Comparison of ENCODE assay signal across 7 cellular contexts in genomic region chr1:35557611-35558373, GRCh38. TPM values are rescaled to one million over a fixed set of nuclear protein-coding genes. Genes with fewer than 3 reads are reported as not detected.
A peak's percentile ranks its signal among the peaks of the same experiment; 100 is the strongest.
DNase-seq lines count a peak whose midpoint lies in the region; ATAC-seq, FAIRE-seq and TF ChIP-seq lines count a peak whose summit lies in the region.

A gene with protein sequence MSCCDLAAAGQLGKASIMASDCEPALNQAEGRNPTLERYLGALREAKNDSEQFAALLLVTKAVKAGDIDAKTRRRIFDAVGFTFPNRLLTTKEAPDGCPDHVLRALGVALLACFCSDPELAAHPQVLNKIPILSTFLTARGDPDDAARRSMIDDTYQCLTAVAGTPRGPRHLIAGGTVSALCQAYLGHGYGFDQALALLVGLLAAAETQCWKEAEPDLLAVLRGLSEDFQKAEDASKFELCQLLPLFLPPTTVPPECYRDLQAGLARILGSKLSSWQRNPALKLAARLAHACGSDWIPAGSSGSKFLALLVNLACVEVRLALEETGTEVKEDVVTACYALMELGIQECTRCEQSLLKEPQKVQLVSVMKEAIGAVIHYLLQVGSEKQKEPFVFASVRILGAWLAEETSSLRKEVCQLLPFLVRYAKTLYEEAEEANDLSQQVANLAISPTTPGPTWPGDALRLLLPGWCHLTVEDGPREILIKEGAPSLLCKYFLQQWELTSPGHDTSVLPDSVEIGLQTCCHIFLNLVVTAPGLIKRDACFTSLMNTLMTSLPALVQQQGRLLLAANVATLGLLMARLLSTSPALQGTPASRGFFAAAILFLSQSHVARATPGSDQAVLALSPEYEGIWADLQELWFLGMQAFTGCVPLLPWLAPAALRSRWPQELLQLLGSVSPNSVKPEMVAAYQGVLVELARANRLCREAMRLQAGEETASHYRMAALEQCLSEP (plus strand): TSS chr1:35557799. CDS start chr1:35558191, 392 bp downstream.

- DNase-seq in GM18507 (ENCODE audit: extremely low spot score, insufficient read length, low read depth) = peak; percentile 95
- DNase-seq in NCI-H2081 (lab: John Stamatoyannopoulos, UW) = peak; percentile 99
- peak; percentile 94 for DNase-seq in T1000 (lab: John Stamatoyannopoulos, UW)
- peak; percentile 99 for DNase-seq in astrocyte of the hippocampus (ENCODE audit: low read depth, low spot score)
- DNase-seq in hepatocyte (ENCODE audit: low spot score) = peak; percentile 98
- DNase-seq in retina = peak; percentile 100

- TF ChIP-seq CTCF in hepatocyte (IDR thresholded peaks at IDR 0.05; ENCODE audit: poor library complexity) = no peak

- H3K27me3 ChIP-seq in hepatocyte = no peaks in the 10 kb centered on the region

- peak; percentile 98 for FAIRE-seq in GM18507 (lab: Jason Lieb, UNC)

- WGBS in hepatocyte (ENCODE audit: low lambda C conversion rate, missing lambda C conversion rate) = under 1% methylated on average over 58 of the region's 58 CpGs

- peak within 1 kb of the TSS; percentile 94 for H3K4me3 ChIP-seq in hepatocyte

- H2AFZ ChIP-seq in hepatocyte = peak within 1 kb of the TSS; percentile 64

- ATAC-seq in HG02981 (IDR thresholded peaks at IDR 0.05; ENCODE audit: unreplicated experiment) = peak; percentile 79

- H3K36me3 ChIP-seq in hepatocyte (replicated peaks; ENCODE audit: insufficient read depth, low read depth) = no peaks in the 10 kb centered on the region

- H4K20me1 ChIP-seq in hepatocyte (ENCODE audit: insufficient read depth, poor library complexity, severe bottlenecking) = peaks cover 6% of the 10 kb centered on the region

- H3K4me1 ChIP-seq in hepatocyte (ENCODE audit: insufficient read depth) = peaks cover 25% of the 10 kb centered on the region

- peak within 1 kb of the TSS; percentile 97 for H3K27ac ChIP-seq in hepatocyte

- peak within 1 kb of the TSS; percentile 97 for H3K4me2 ChIP-seq in hepatocyte

- H3K9me2 ChIP-seq in hepatocyte (replicated peaks; ENCODE audit: insufficient read depth) = no peaks in the 10 kb centered on the region

- no peaks in the 10 kb centered on the region for H3K9me3 ChIP-seq in hepatocyte (ENCODE audit: low read depth)

- H3K79me2 ChIP-seq in hepatocyte = peaks cover 39% of the 10 kb centered on the region

RNA-seq across cellular contexts. Expression of the gene that starts here (rescaled TPM):
- 11.4 and 19.6 TPM in 2 replicates for total RNA-seq in hepatocyte
- 25.7 and 28.5 TPM in 2 replicates for polyA plus RNA-seq in hepatocyte

Comparison
In these comparisons a context has a peak if more than half of its experiments do, and no peak if none do; other contexts are left out.
1. Peak in every context shown above with its lines: DNase-seq, ATAC-seq, H3K4me3 ChIP-seq and H3K27ac ChIP-seq.